ENCODE assay signal across 2 cellular contexts in the genomic region with DNA sequence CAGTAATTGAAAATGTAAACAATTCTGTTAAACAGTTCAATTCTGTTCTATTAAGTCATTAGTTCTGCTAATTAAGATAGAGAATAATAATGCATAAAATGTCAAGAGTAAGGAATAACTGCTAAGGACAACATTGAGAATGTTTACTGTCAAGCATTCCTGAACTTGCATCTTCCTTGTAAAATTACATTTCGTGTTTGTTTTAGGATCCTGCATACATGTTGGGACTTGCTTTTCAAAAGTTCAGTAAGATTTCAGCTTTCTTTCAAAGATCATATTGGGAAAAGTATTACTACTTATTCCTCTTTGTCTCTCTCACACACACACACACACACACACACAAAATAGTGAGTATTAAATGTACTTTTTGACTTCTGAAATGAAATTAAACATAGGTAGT.
TF ChIP-seq lines count a peak whose summit lies in the region.

No MANE protein-coding gene starts in this region.

TF ChIP-seq in HepG2, 621 proteins besides CTCF, POLR2A, EP300 and RAD21:
- no peak for TF ChIP-seq TCF7L2 (IDR thresholded peaks at IDR 0.05; ENCODE audit: low read depth, low read length)
- TF ChIP-seq ZSCAN30 (CRISPR knock-in tag; IDR thresholded peaks at IDR 0.05) = no peak
TF ChIP-seq in HepG2: peak in this region for 0.

TF ChIP-seq in WTC11, 78 proteins besides CTCF, POLR2A, EP300 and RAD21:
- no peak for TF ChIP-seq EMX1 (CRISPR knock-in tag; IDR thresholded peaks at IDR 0.05)
- TF ChIP-seq NFE2L1 (CRISPR knock-in tag; IDR thresholded peaks at IDR 0.05) = no peak
- TF ChIP-seq ETV6 (CRISPR knock-in tag; IDR thresholded peaks at IDR 0.05) = no peak
- no peak for TF ChIP-seq GABPB1 (CRISPR knock-in tag; IDR thresholded peaks at IDR 0.05)
- no peak for TF ChIP-seq RELA (CRISPR knock-in tag; IDR thresholded peaks at IDR 0.05; ENCODE audit: borderline replicate concordance)
- TF ChIP-seq JUN (CRISPR knock-in tag; IDR thresholded peaks at IDR 0.05) = no peak
- TF ChIP-seq SP1 (CRISPR knock-in tag; conservative IDR thresholded peaks at IDR 0.05) = no peak
